Comparison of ENCODE assay signal across 8 cellular contexts in genomic region chr7:92135490-92135889, GRCh38. TPM values are rescaled to one million over a fixed set of nuclear protein-coding genes. Genes with fewer than 3 reads are reported as not detected.
A peak's percentile ranks its signal among the peaks of the same experiment; 100 is the strongest.
DNase-seq lines count a peak whose midpoint lies in the region; ATAC-seq, FAIRE-seq and TF ChIP-seq lines count a peak whose summit lies in the region.

No MANE protein-coding gene starts in this region.

- H3K4me3 ChIP-seq in epithelial cell of proximal tubule (ENCODE audit: low read depth, low read length): peak overlapping the region; percentile 93
- peak overlapping the region; percentile 95 for H3K4me3 ChIP-seq in psoas muscle
- H3K4me3 ChIP-seq in MG63: no peak overlapping the region; the same call in 1 of the 2 replicates

- H3K4me1 ChIP-seq in psoas muscle: no peaks in the 10 kb centered on the region

- DNase-seq in GM12891 (ENCODE audit: insufficient read length, low spot score) (no peak), SK-N-DZ (ENCODE audit: low spot score) (peak; percentile 13), epithelial cell of proximal tubule (ENCODE audit: low read depth) (no peak), psoas muscle (no peak), MG63 (no peak)

- TF ChIP-seq CTCF in epithelial cell of proximal tubule (conservative IDR thresholded peaks at IDR 0.05; ENCODE audit: low read depth, low read length) (no peak), psoas muscle (IDR thresholded peaks at IDR 0.05) (no peak)

- no peak for ATAC-seq in psoas muscle
- no peak for ATAC-seq in GM18909 (IDR thresholded peaks at IDR 0.05; ENCODE audit: poor library complexity, unreplicated experiment)
- no peak for ATAC-seq in GM21786 (IDR thresholded peaks at IDR 0.05; ENCODE audit: unreplicated experiment)
- ATAC-seq in HG02588 (IDR thresholded peaks at IDR 0.05; ENCODE audit: unreplicated experiment): no peak

- H3K27me3 ChIP-seq in psoas muscle (ENCODE audit: insufficient read depth in 3 of 3, low read length in 2 of 3) (no peaks in the 10 kb centered on the region), MG63 (no peaks in the 10 kb centered on the region)

- H3K36me3 ChIP-seq in psoas muscle (ENCODE audit: insufficient read depth in 1 of 2, low read depth in 1 of 2): peaks cover 0 to 5% of the 10 kb centered on the region in 2 donors
- no peaks in the 10 kb centered on the region for H3K36me3 ChIP-seq in MG63

- no peak for TF ChIP-seq POLR2A in GM12891 (IDR thresholded peaks at IDR 0.05; ENCODE audit: low read depth, low read length)

- 72 to 79% (median 79%) methylated on average over 7 of the region's 7 CpGs for WGBS in psoas muscle, 3 donors

- no peak overlapping the region for H3K27ac ChIP-seq in psoas muscle

- intact Hi-C loops in psoas muscle (cut with DNase I): no loop called here

- peak; percentile 26 for FAIRE-seq in GM12891 (lab: Jason Lieb, UNC)

- H3K9me3 ChIP-seq in psoas muscle: no peaks in the 10 kb centered on the region
- H3K9me3 ChIP-seq in MG63: no peaks in the 10 kb centered on the region

TF ChIP-seq in GM12891, 5 proteins besides CTCF, POLR2A, EP300 and RAD21:
- TF ChIP-seq PAX5 (IDR thresholded peaks at IDR 0.05; ENCODE audit: insufficient read depth, low read length, severe bottlenecking): no peak
- no peak for TF ChIP-seq POLR2AphosphoS5 (IDR thresholded peaks at IDR 0.05; ENCODE audit: low read depth, low read length)
- no peak for TF ChIP-seq TAF1 (IDR thresholded peaks at IDR 0.05; ENCODE audit: low read depth, low read length)
- TF ChIP-seq POU2F2 (IDR thresholded peaks at IDR 0.05; ENCODE audit: low read depth, low read length): no peak
- TF ChIP-seq SPI1 (IDR thresholded peaks at IDR 0.05; ENCODE audit: low read depth, low read length): no peak

RNA-seq across cellular contexts. Expression of gene CYP51A1, which starts 1.2 kb away (rescaled TPM):
- polyA plus RNA-seq in GM12891 (2012; ENCODE audit: low read depth, missing spikeins): 22.7 TPM
- polyA plus RNA-seq in SK-N-DZ (2014; cell fraction: cytosol; rRNA removed): 113 and 128 TPM in 2 replicates
- polyA plus RNA-seq in SK-N-DZ (2014; cell fraction: nucleus; rRNA removed): 18.8 and 22.5 TPM in 2 replicates
- total RNA-seq in epithelial cell of proximal tubule: 74.8 and 149 TPM in 2 replicates
- total RNA-seq in psoas muscle: 10 to 100 TPM in 2 of 4 donors, 1 to 10 TPM in 2; 7.9 to 23.9 (median 12.7) TPM
- 1 to 10 TPM; 4.2 to 4.9 (median 4.4) TPM for polyA plus RNA-seq in psoas muscle
- 38.4 and 57.1 TPM in 2 replicates for total RNA-seq in MG63 (2014; rRNA removed; shearing (Covaris generic); ENCODE audit: low replicate concordance)

RNA-seq across cellular contexts. Expression of gene LRRD1, which starts 43.5 kb away (rescaled TPM):
- not detected for polyA plus RNA-seq in GM12891 (2012; ENCODE audit: low read depth, missing spikeins)
- polyA plus RNA-seq in SK-N-DZ (2014; cell fraction: cytosol; rRNA removed): not detected in 2 replicates
- 0.10 and 0.47 TPM in 2 replicates for polyA plus RNA-seq in SK-N-DZ (2014; cell fraction: nucleus; rRNA removed)
- total RNA-seq in epithelial cell of proximal tubule: not detected in 2 replicates
- total RNA-seq in psoas muscle: not detected
- polyA plus RNA-seq in psoas muscle: under 1 TPM in 1 of 3 donors, not detected in 2; 0.08 TPM
- total RNA-seq in MG63 (2014; rRNA removed; shearing (Covaris generic); ENCODE audit: low replicate concordance): not detected in 2 replicates
